2 cellular contexts compared by ENCODE assay signal in the genomic region with DNA sequence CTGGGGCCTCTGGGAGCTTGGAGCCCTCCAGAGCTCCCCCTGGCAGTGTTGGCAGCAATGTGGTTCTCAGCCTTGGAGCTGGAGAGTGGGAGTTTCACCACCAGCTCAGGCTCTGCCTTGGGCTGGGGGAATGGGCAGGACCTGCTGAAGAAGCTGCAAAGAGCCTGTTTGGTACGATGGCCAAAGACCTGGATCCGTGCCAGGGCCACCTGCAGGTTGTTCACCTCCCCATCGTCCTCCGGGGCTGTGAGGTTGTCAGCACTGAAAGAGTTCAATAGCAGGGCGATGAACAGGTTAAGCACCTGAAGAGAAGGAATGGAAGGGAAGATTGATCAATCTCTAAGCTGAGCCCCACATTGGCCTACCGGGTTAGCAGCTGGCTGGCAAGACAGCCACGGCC.
TF ChIP-seq lines count a peak whose summit lies in the region.

No MANE protein-coding gene starts in this region.

TF ChIP-seq in IMR-90, 13 proteins besides CTCF, POLR2A, EP300 and RAD21 (continued from another document):
- TF ChIP-seq, protein P1, sequence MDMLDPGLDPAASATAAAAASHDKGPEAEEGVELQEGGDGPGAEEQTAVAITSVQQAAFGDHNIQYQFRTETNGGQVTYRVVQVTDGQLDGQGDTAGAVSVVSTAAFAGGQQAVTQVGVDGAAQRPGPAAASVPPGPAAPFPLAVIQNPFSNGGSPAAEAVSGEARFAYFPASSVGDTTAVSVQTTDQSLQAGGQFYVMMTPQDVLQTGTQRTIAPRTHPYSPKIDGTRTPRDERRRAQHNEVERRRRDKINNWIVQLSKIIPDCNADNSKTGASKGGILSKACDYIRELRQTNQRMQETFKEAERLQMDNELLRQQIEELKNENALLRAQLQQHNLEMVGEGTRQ (IDR thresholded peaks at IDR 0.05; ENCODE audit: low read depth, low read length): no peak
- TF ChIP-seq, protein P2, sequence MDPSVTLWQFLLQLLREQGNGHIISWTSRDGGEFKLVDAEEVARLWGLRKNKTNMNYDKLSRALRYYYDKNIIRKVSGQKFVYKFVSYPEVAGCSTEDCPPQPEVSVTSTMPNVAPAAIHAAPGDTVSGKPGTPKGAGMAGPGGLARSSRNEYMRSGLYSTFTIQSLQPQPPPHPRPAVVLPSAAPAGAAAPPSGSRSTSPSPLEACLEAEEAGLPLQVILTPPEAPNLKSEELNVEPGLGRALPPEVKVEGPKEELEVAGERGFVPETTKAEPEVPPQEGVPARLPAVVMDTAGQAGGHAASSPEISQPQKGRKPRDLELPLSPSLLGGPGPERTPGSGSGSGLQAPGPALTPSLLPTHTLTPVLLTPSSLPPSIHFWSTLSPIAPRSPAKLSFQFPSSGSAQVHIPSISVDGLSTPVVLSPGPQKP (IDR thresholded peaks at IDR 0.05; ENCODE audit: borderline replicate concordance, low read depth, low read length): no peak
- TF ChIP-seq RFX5 (IDR thresholded peaks at IDR 0.05; ENCODE audit: low read depth, low read length) (no peak), MAZ (IDR thresholded peaks at IDR 0.05; ENCODE audit: borderline replicate concordance, low read depth, low read length) (no peak), NFE2L2 (IDR thresholded peaks at IDR 0.05; ENCODE audit: low read depth, low read length) (no peak), MAFK (IDR thresholded peaks at IDR 0.05; ENCODE audit: low read depth, low read length) (no peak), CHD1 (IDR thresholded peaks at IDR 0.05; ENCODE audit: low read depth, low read length) (no peak), CEBPB (IDR thresholded peaks at IDR 0.05; ENCODE audit: low read depth, low read length) (no peak), FOS (IDR thresholded peaks at IDR 0.05; ENCODE audit: low read depth, low read length) (no peak), MXI1 (IDR thresholded peaks at IDR 0.05; ENCODE audit: borderline replicate concordance, low read depth, low read length) (no peak), SMC3 (IDR thresholded peaks at IDR 0.05; ENCODE audit: low read depth, low read length) (no peak), RCOR1 (IDR thresholded peaks at IDR 0.05; ENCODE audit: insufficient replicate concordance, low read length) (no peak)

TF ChIP-seq in endothelial cell of umbilical vein, 7 proteins besides CTCF, POLR2A, EP300 and RAD21 (continued from another document):
- no peak for TF ChIP-seq EZH2 (IDR thresholded peaks at IDR 0.05; ENCODE audit: borderline replicate concordance, low read depth, low read length, severe bottlenecking)
TF ChIP-seq in endothelial cell of umbilical vein: peak in this region for 0.
